ENCODE assay signal across 16 cellular contexts in the genomic region with DNA sequence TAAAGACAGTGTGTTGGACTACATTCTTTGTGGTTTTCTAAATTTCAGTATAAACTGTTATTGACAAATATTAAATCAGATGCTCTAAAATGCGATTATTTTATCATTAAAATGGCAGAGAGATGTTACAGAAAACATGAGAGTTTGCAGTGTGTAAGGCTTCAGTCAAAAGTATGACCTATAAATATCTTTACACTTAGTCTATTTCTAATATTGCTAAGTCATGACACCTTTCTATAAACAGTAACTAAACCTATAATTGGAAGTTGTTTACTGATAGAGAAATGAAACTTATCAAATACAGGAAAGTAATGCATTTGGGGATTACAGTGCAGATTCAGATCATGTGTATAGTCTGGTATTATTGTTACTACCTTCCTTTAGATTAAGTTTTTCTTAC.
DNase-seq lines count a peak whose midpoint lies in the region; ATAC-seq, FAIRE-seq and TF ChIP-seq lines count a peak whose summit lies in the region.
"Had no signal": no experiment of that assay in that cellular context is flagged by ENCODE, and none has a peak within 500 bp of the region (broad histone marks: within the 10 kb centered on the region; RNA-seq: fewer than 3 reads in every experiment).

No MANE protein-coding gene starts in this region.

- H3K9me2 ChIP-seq in SK-N-SH = no peaks in the 10 kb centered on the region

- no peak for TF ChIP-seq EP300 in SK-N-SH (IDR thresholded peaks at IDR 0.05; ENCODE audit: borderline replicate concordance in 1 of 2, low read depth in 1 of 2, low read length in 1 of 2)

- H3F3A ChIP-seq in SK-N-SH (replicated peaks; ENCODE audit: insufficient read depth) = no peaks in the 10 kb centered on the region

- H3K9ac ChIP-seq in SK-N-SH = no peak overlapping the region
- H3K9ac ChIP-seq: BLaER1 treated with 17β-estradiol and CSF1 and Interleukin-3, amounts not matched to agents 10 nM and 100 nM had no signal

- no peak for DNase-seq in SK-N-SH
- no peak for DNase-seq in right atrium auricular region (ENCODE audit: low spot score)
- DNase-seq in left cardiac atrium = no peak
- no peak for DNase-seq in islet precursor cell
- no peak for DNase-seq in putamen (ENCODE audit: low spot score)
- DNase-seq in urothelium cell line (ENCODE audit: low spot score) = no peak
- DNase-seq: ACHN; CD4-positive, CD25-positive, alpha-beta regulatory T cell; DMS 273 treated with DMSO at 0.1 percent for 48 hours; GOT3; H9 had no signal

- H3K79me2 ChIP-seq in SK-N-SH (ENCODE audit: insufficient read depth) = no peaks in the 10 kb centered on the region

- H3K4me3 ChIP-seq in SK-N-SH (ENCODE audit: low read depth in 2 of 2, low read length in 1 of 2) = no peak overlapping the region
- H3K4me3 ChIP-seq in right atrium auricular region = no peak overlapping the region
- H3K4me3 ChIP-seq: BLaER1 treated with 17β-estradiol and CSF1 and Interleukin-3, amounts not matched to agents 10 nM and 100 nM had no signal

- peak overlapping the region; percentile 16; the same call in 1 of the 2 replicates for H2AFZ ChIP-seq in SK-N-SH (ENCODE audit: low read depth)

- H3K36me3 ChIP-seq in SK-N-SH (replicated peaks in 1 of 2; ENCODE audit: control insufficient read depth in 1 of 2, insufficient read depth in 2 of 2, low read length in 1 of 2) = no peaks in the 10 kb centered on the region
- H3K36me3 ChIP-seq in right atrium auricular region = peaks cover 8% of the 10 kb centered on the region
- H3K36me3 ChIP-seq: BLaER1 treated with 17β-estradiol and CSF1 and Interleukin-3, amounts not matched to agents 10 nM and 100 nM had no signal

- H3K9me3 ChIP-seq in SK-N-SH = no peaks in the 10 kb centered on the region
- no peaks in the 10 kb centered on the region for H3K9me3 ChIP-seq in right atrium auricular region
- H3K9me3 ChIP-seq: BLaER1 treated with 17β-estradiol and CSF1 and Interleukin-3, amounts not matched to agents 10 nM and 100 nM had no signal

- TF ChIP-seq RAD21 in SK-N-SH (IDR thresholded peaks at IDR 0.05; ENCODE audit: low read length) = no peak

- TF ChIP-seq CTCF in SK-N-SH (IDR thresholded peaks at IDR 0.05) (no peak), right atrium auricular region (IDR thresholded peaks at IDR 0.05) (no peak)

- H3K4me2 ChIP-seq in SK-N-SH = no peak overlapping the region
- H3K4me2 ChIP-seq: BLaER1 treated with 17β-estradiol and CSF1 and Interleukin-3, amounts not matched to agents 10 nM and 100 nM had no signal

- FAIRE-seq in urothelium cell line (lab: Jason Lieb, UNC) = no peak

- intact Hi-C loops in left cardiac atrium (cut with DNase I) = loop anchor here in 1 of 2 donors (10.0 kb wide), 1 partner anchor 50 kb away; no protein-coding TSS in a partner anchor

- H3K27me3 ChIP-seq in SK-N-SH (ENCODE audit: insufficient read depth) (no peaks in the 10 kb centered on the region), right atrium auricular region (no peaks in the 10 kb centered on the region)
- H3K27me3 ChIP-seq: BLaER1 treated with 17β-estradiol and CSF1 and Interleukin-3, amounts not matched to agents 10 nM and 100 nM had no signal

- peaks cover 0 to 27% of the 10 kb centered on the region in 2 experiments; a peak in 2 of 4 replicates for H3K4me1 ChIP-seq in SK-N-SH (ENCODE audit: control insufficient read depth in 1 of 2, insufficient read depth in 2 of 2, low read depth in 1 of 2, low read length in 1 of 2)
- peaks cover 0 to 22% of the 10 kb centered on the region in 2 donors for H3K4me1 ChIP-seq in right atrium auricular region
- H3K4me1 ChIP-seq: BLaER1 treated with 17β-estradiol and CSF1 and Interleukin-3, amounts not matched to agents 10 nM and 100 nM had no signal

- ATAC-seq in SK-N-SH treated with all-trans-retinoic acid at 6 μM for 48 hours (no peak), left cardiac atrium (no peak), HG03378 (IDR thresholded peaks at IDR 0.05; ENCODE audit: unreplicated experiment) (peak; percentile 44)

- H4K20me1 ChIP-seq in SK-N-SH (ENCODE audit: insufficient read depth) = no peaks in the 10 kb centered on the region
- H4K20me1 ChIP-seq: BLaER1 treated with 17β-estradiol and CSF1 and Interleukin-3, amounts not matched to agents 10 nM and 100 nM had no signal

- H3K27ac ChIP-seq in SK-N-SH (ENCODE audit: low read depth in 2 of 2, low read length in 1 of 2) (no peak overlapping the region), right atrium auricular region (peak overlapping the region; percentile 67 to 84)
- H3K27ac ChIP-seq: 22Rv1; BLaER1 treated with 17β-estradiol and CSF1 and Interleukin-3, amounts not matched to agents 10 nM and 100 nM; HL-60 had no signal

- CTCF ChIA-PET in SK-N-SH (lab: Yijun Ruan, JAX) = no interaction called here

- POLR2A ChIA-PET in SK-N-SH (lab: Yijun Ruan, JAX) = no interaction called here

- 57% methylated on average over 1 of the region's 1 CpG for WGBS in SK-N-SH (ENCODE audit: low lambda C conversion rate)

TF ChIP-seq in SK-N-SH, 30 proteins besides CTCF, POLR2A, EP300 and RAD21 (continues in another document):
- TF ChIP-seq, protein P1, sequence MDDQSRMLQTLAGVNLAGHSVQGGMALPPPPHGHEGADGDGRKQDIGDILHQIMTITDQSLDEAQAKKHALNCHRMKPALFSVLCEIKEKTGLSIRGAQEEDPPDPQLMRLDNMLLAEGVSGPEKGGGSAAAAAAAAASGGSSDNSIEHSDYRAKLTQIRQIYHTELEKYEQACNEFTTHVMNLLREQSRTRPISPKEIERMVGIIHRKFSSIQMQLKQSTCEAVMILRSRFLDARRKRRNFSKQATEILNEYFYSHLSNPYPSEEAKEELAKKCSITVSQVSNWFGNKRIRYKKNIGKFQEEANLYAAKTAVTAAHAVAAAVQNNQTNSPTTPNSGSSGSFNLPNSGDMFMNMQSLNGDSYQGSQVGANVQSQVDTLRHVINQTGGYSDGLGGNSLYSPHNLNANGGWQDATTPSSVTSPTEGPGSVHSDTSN (IDR thresholded peaks at IDR 0.05) = no peak
- TF ChIP-seq TEAD4 (IDR thresholded peaks at IDR 0.05; ENCODE audit: borderline replicate concordance, insufficient read depth) (no peak), NFIC (IDR thresholded peaks at IDR 0.05; ENCODE audit: borderline replicate concordance) (no peak), SIN3A (IDR thresholded peaks at IDR 0.05; ENCODE audit: borderline replicate concordance, low read depth, low read length) (no peak), SMC3 (IDR thresholded peaks at IDR 0.05; ENCODE audit: low read depth, low read length) (no peak)
- TF ChIP-seq, protein P2, sequence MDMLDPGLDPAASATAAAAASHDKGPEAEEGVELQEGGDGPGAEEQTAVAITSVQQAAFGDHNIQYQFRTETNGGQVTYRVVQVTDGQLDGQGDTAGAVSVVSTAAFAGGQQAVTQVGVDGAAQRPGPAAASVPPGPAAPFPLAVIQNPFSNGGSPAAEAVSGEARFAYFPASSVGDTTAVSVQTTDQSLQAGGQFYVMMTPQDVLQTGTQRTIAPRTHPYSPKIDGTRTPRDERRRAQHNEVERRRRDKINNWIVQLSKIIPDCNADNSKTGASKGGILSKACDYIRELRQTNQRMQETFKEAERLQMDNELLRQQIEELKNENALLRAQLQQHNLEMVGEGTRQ (IDR thresholded peaks at IDR 0.05; ENCODE audit: borderline replicate concordance, low read depth, low read length) = no peak
- TF ChIP-seq, protein P3, sequence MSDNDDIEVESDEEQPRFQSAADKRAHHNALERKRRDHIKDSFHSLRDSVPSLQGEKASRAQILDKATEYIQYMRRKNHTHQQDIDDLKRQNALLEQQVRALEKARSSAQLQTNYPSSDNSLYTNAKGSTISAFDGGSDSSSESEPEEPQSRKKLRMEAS (IDR thresholded peaks at IDR 0.05; ENCODE audit: low read depth) = no peak

TF ChIP-seq in SK-N-SH treated with all-trans-retinoic acid at 6 μM for 48 hours, 23 proteins besides CTCF, POLR2A, EP300 and RAD21:
- TF ChIP-seq TCF4 (CRISPR knock-in tag; IDR thresholded peaks at IDR 0.05; ENCODE audit: borderline replicate concordance) = no peak
- TF ChIP-seq ISL1 (CRISPR knock-in tag; IDR thresholded peaks at IDR 0.05) = no peak
- TF ChIP-seq CSDC2 (CRISPR knock-in tag; IDR thresholded peaks at IDR 0.05) = no peak
- TF ChIP-seq OSR1 (CRISPR knock-in tag; IDR thresholded peaks at IDR 0.05) = no peak
- TF ChIP-seq RARB (CRISPR knock-in tag; IDR thresholded peaks at IDR 0.05) = no peak
- TF ChIP-seq, protein P4, sequence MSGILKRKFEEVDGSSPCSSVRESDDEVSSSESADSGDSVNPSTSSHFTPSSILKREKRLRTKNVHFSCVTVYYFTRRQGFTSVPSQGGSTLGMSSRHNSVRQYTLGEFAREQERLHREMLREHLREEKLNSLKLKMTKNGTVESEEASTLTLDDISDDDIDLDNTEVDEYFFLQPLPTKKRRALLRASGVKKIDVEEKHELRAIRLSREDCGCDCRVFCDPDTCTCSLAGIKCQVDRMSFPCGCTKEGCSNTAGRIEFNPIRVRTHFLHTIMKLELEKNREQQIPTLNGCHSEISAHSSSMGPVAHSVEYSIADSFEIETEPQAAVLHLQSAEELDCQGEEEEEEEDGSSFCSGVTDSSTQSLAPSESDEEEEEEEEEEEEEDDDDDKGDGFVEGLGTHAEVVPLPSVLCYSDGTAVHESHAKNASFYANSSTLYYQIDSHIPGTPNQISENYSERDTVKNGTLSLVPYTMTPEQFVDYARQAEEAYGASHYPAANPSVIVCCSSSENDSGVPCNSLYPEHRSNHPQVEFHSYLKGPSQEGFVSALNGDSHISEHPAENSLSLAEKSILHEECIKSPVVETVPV (CRISPR knock-in tag; IDR thresholded peaks at IDR 0.05) = no peak

Comparison
In these comparisons a context has a peak if more than half of its experiments do, and no peak if none do; other contexts are left out.
1. H3K27ac ChIP-seq: peak in right atrium auricular region (2 of 2); none in SK-N-SH (0 of 2).